Comparison of ENCODE assay signal across 8 cellular contexts in genomic region chr1:15847100-15847892, GRCh38. TPM values are rescaled to one million over a fixed set of nuclear protein-coding genes. Genes with fewer than 3 reads are reported as not detected.
A peak's percentile ranks its signal among the peaks of the same experiment; 100 is the strongest.
DNase-seq lines count a peak whose midpoint lies in the region; ATAC-seq and TF ChIP-seq lines count a peak whose summit lies in the region.

TSS of gene SPEN (plus strand) at chr1:15847707. CDS start at chr1:15848068, 361 bp downstream.

- DNase-seq in GF-D8 (lab: John Stamatoyannopoulos, UW) (peak; percentile 92), HEK293T (ENCODE audit: extremely low spot score) (peak; percentile 86), MV-4-11 (lab: John Stamatoyannopoulos, UW) (peak; percentile 94), SJSA1 (ENCODE audit: low read depth in 1 of 2, low spot score in 2 of 2) (peak; percentile 98 to 99), foreskin keratinocyte (peak; percentile 82 to 86), stromal cell of bone marrow (ENCODE audit: low read depth) (peak; percentile 96)
- DNase-seq in activated naive CD4-positive, alpha-beta T cell (lab: John Stamatoyannopoulos, UW), result peak; percentile 90 to 99 (median 94)

- CTCF ChIA-PET in HEK293T (lab: Yijun Ruan, JAX), result interaction anchor here (0.9 to 1.6 kb wide), 2 partner anchors 30 to 56 kb away, joined by 3 to 7 read pairs; no protein-coding TSS in a partner anchor

- H3K36me3 ChIP-seq in SJSA1 (peaks cover 10% of the 10 kb centered on the region), neuron (ENCODE audit: insufficient read depth, low read length) (no peaks in the 10 kb centered on the region)

- H3K27me3 ChIP-seq in SJSA1 (replicated peaks), result no peaks in the 10 kb centered on the region
- no peaks in the 10 kb centered on the region for H3K27me3 ChIP-seq in foreskin keratinocyte
- H3K27me3 ChIP-seq in neuron (ENCODE audit: insufficient read depth, low read length), result no peaks in the 10 kb centered on the region

- peak within 1 kb of the TSS; percentile 99 for H3K4me3 ChIP-seq in SJSA1
- H3K4me3 ChIP-seq in neuron (ENCODE audit: low read length), result peak within 1 kb of the TSS; percentile 97

- POLR2A ChIA-PET in HEK293T (lab: Yijun Ruan, JAX), result interaction anchor here (0.6 to 11.2 kb wide), 21 partner anchors 10 to 268 kb away, joined by 3 to 187 read pairs (median 5); partner anchors contain the start of genes UQCRHL and ZBTB17

- H3K27ac ChIP-seq in SJSA1 (peak within 1 kb of the TSS; percentile 78), foreskin keratinocyte (peak within 1 kb of the TSS; percentile 88)

- H2AFZ ChIP-seq in neuron (ENCODE audit: low read depth, low read length), result no peak within 1 kb of the TSS

- H3K9me3 ChIP-seq in SJSA1 (replicated peaks) (no peaks in the 10 kb centered on the region), neuron (ENCODE audit: low read length) (no peaks in the 10 kb centered on the region)

- H3K4me1 ChIP-seq in SJSA1 (replicated peaks) (peaks cover 31% of the 10 kb centered on the region), foreskin keratinocyte (peaks cover 17% of the 10 kb centered on the region), neuron (ENCODE audit: insufficient read depth, low read length) (peaks cover 35% of the 10 kb centered on the region)

- peak; percentile 73 for ATAC-seq in foreskin keratinocyte

- TF ChIP-seq CTCF in foreskin keratinocyte (conservative IDR thresholded peaks at IDR 0.05), result peak; percentile 10

TF ChIP-seq in HEK293T, 16 proteins besides CTCF, POLR2A, EP300 and RAD21:
- TF ChIP-seq FOXA1 (IDR thresholded peaks at IDR 0.05) (no peak), ZNF384 (IDR thresholded peaks at IDR 0.05) (peak; percentile 92), HDGF (IDR thresholded peaks at IDR 0.05; ENCODE audit: borderline replicate concordance) (no peak), L3MBTL2 (conservative IDR thresholded peaks at IDR 0.05) (peak; percentile 45; the same call in 1 of the 2 replicates), ARNT (IDR thresholded peaks at IDR 0.05) (no peak)
TF ChIP-seq in HEK293T: peak in this region for 2.

RNA-seq across cellular contexts. Expression of gene SPEN, which starts in this region (rescaled TPM):
- 5.0 and 17.5 TPM in 2 replicates for total RNA-seq in SJSA1 (2014; rRNA removed; shearing (Covaris generic))
- 49.0 and 51.6 TPM in 2 replicates for total RNA-seq in foreskin keratinocyte
- polyA plus RNA-seq in foreskin keratinocyte, result 14.1 and 16.8 TPM in 2 replicates

Comparison
In these comparisons a context has a peak if more than half of its experiments do, and no peak if none do; other contexts are left out.
1. Peak in every context shown above with its lines: DNase-seq, ATAC-seq, H3K4me3 ChIP-seq and H3K27ac ChIP-seq.